Comparison of ENCODE assay signal across 37 cellular contexts in genomic region chr3:66542153-66542552, GRCh38.
"Had no signal": no experiment of that assay in that cellular context is flagged by ENCODE, and none has a peak within 500 bp of the region (broad histone marks: within the 10 kb centered on the region; RNA-seq: fewer than 3 reads in every experiment).

No MANE protein-coding gene starts in this region.

- ATAC-seq: activated CD8-positive, alpha-beta T cell treated with anti-CD3 and anti-CD28 coated beads for 36 hours; activated naive CD4-positive, alpha-beta T cell treated with anti-CD3 and anti-CD28 coated beads, Interleukin-2, amount 50 U/mL, for 72 hours; activated T-cell treated with anti-CD3 and anti-CD28 coated beads, Interleukin-2, amount 50 U/mL, for 4 hours; activated T-cell treated with anti-CD3 and anti-CD28 coated beads, Interleukin-2, amount 50 U/mL, for 72 hours; activated T-helper 17 cell treated with anti-CD3 and anti-CD28 coated beads, Interleukin-2, amount 50 U/mL, for 72 hours; body of pancreas had no signal

- H3K27ac Mint-ChIP-seq: activated B cell treated with CpG ODN at 0.5 μM for 24 hours; activated CD4-positive, alpha-beta memory T cell treated with anti-CD3 and anti-CD28 coated beads for 36 hours; activated CD4-positive, alpha-beta T cell treated with anti-CD3 and anti-CD28 coated beads, Interleukin-2, amount 10 ng/mL, durations not matched to agents 24 days and 14 days; activated CD8-positive, alpha-beta T cell treated with anti-CD3 and anti-CD28 coated beads for 36 hours; activated naive CD4-positive, alpha-beta T cell treated with anti-CD3 and anti-CD28 coated beads for 36 hours; activated naive CD4-positive, alpha-beta T cell treated with anti-CD3 and anti-CD28 coated beads, Interleukin-2, amount 50 U/mL, for 72 hours; activated naive CD8-positive, alpha-beta T cell treated with anti-CD3 and anti-CD28 coated beads for 36 hours; activated T-cell treated with anti-CD3 and anti-CD28 coated beads, Interleukin-2, amount 50 U/mL, for 72 hours; activated T-helper 1 cell treated with anti-CD3 and anti-CD28 coated beads, Interleukin-12 subunit alpha, Interleukin-12 subunit beta, Interleukin-2, Interleukin-4 antibody, amounts not matched to agents 30 ng/mL and 10 ng/mL and 1 ng/mL, durations not matched to agents 14 hours and 24 hours and 36 hours; activated T-helper 17 cell treated with anti-CD3 and anti-CD28 coated beads, Interleukin-2, amount 50 U/mL, for 72 hours; T-helper 1 cell treated with Interleukin-12 subunit alpha and Interleukin-12 subunit beta and Interleukin-4 antibody, amounts not matched to agents 30 μg/mL and 1 μg/mL, for 36 hours; T-helper 2 cell treated with Interferon-gamma antibody and Interleukin-4, amounts not matched to agents 5 μg/mL and 100 μg/mL, for 36 hours had no signal

- H3K4me3 ChIP-seq: adrenal gland, body of pancreas, breast epithelium had no signal

- H3K9me3 Mint-ChIP-seq: activated T-helper 1 cell treated with anti-CD3 and anti-CD28 coated beads, Interleukin-12 subunit alpha, Interleukin-12 subunit beta, Interleukin-2, Interleukin-4 antibody, amounts not matched to agents 30 ng/mL and 10 ng/mL and 1 ng/mL, durations not matched to agents 14 hours and 24 hours and 36 hours; activated T-helper 17 cell treated with anti-CD3 and anti-CD28 coated beads, Interleukin-2, amount 50 U/mL, for 72 hours; T-helper 2 cell treated with Interferon-gamma antibody and Interleukin-4, amounts not matched to agents 5 μg/mL and 100 μg/mL, for 36 hours had no signal

- H3K36me3 Mint-ChIP-seq: activated naive CD8-positive, alpha-beta T cell treated with anti-CD3 and anti-CD28 coated beads for 36 hours had no signal

- DNase-seq: activated B cell treated with CpG ODN at 0.5 μM for 24 hours; activated CD4-positive, alpha-beta memory T cell treated with anti-CD3 and anti-CD28 coated beads for 36 hours; activated CD4-positive, alpha-beta T cell treated with anti-CD3 and anti-CD28 coated beads for 4 hours; activated CD4-positive, alpha-beta T cell treated with anti-CD3 and anti-CD28 coated beads, Interleukin-2, amount 10 ng/mL, durations not matched to agents 24 days and 14 days; activated CD4-positive, alpha-beta T cell treated with anti-CD3 and anti-CD28 coated beads, Interleukin-2, amount 50 U/mL, for 1 hour; activated CD4-positive, alpha-beta T cell treated with anti-CD3 and anti-CD28 coated beads, Interleukin-2, amount 50 U/mL, for 4 hours; activated CD4-positive, CD25-positive, alpha-beta regulatory T cell treated with anti-CD3 and anti-CD28 coated beads, Interleukin-2, amount 50 U/mL, for 72 hours; activated CD8-positive, alpha-beta memory T cell treated with anti-CD3 and anti-CD28 coated beads, Interleukin-2, amount 50 U/mL, for 4 hours; activated CD8-positive, alpha-beta T cell treated with anti-CD3 and anti-CD28 coated beads for 36 hours; activated effector memory CD4-positive, alpha-beta T cell treated with anti-CD3 and anti-CD28 coated beads, Interleukin-2, amount 50 U/mL, for 16 hours; activated gamma-delta T cell treated with Interleukin-2 at 50 U/mL for 16 hours; activated naive CD4-positive, alpha-beta T cell; activated naive CD4-positive, alpha-beta T cell treated with anti-CD3 and anti-CD28 coated beads for 36 hours; activated naive CD4-positive, alpha-beta T cell treated with anti-CD3 and anti-CD28 coated beads, Interleukin-2, amount 50 U/mL, for 16 hours; activated naive CD8-positive, alpha-beta T cell treated with anti-CD3 and anti-CD28 coated beads for 36 hours; activated T-cell treated with anti-CD3 and anti-CD28 coated beads for 4 hours; activated T-cell treated with anti-CD3 and anti-CD28 coated beads, Interleukin-2, amount 50 U/mL, for 1 hour; activated T-cell treated with anti-CD3 and anti-CD28 coated beads, Interleukin-2, amount 50 U/mL, for 4 hours; activated T-cell treated with anti-CD3 and anti-CD28 coated beads, Interleukin-2, amount 50 U/mL, for 72 hours; adrenal gland; amniotic stem cell; aorta; body of pancreas; brain microvascular endothelial cell; central memory CD4-positive, alpha-beta T cell; T-helper 1 cell; T-helper 2 cell; T-helper 9 cell had no signal

- H3K27ac ChIP-seq: adrenal gland, body of pancreas, brain microvascular endothelial cell, breast epithelium, VCaP had no signal

- H3K27me3 ChIP-seq: adrenal gland, body of pancreas, brain microvascular endothelial cell, breast epithelium had no signal

- H3K4me3 Mint-ChIP-seq: activated B cell treated with CpG ODN at 0.5 μM for 24 hours; activated CD4-positive, alpha-beta memory T cell treated with anti-CD3 and anti-CD28 coated beads for 36 hours; activated CD4-positive, alpha-beta T cell treated with anti-CD3 and anti-CD28 coated beads, Interleukin-2, amount 10 ng/mL, durations not matched to agents 24 days and 14 days; activated CD8-positive, alpha-beta T cell treated with anti-CD3 and anti-CD28 coated beads for 36 hours; activated naive CD4-positive, alpha-beta T cell treated with anti-CD3 and anti-CD28 coated beads for 36 hours; activated naive CD8-positive, alpha-beta T cell treated with anti-CD3 and anti-CD28 coated beads for 36 hours; activated T-cell treated with anti-CD3 and anti-CD28 coated beads, Interleukin-2, amount 50 U/mL, for 4 hours; activated T-cell treated with anti-CD3 and anti-CD28 coated beads, Interleukin-2, amount 50 U/mL, for 72 hours; activated T-helper 1 cell treated with anti-CD3 and anti-CD28 coated beads, Interleukin-12 subunit alpha, Interleukin-12 subunit beta, Interleukin-2, Interleukin-4 antibody, amounts not matched to agents 30 ng/mL and 10 ng/mL and 1 ng/mL, durations not matched to agents 14 hours and 24 hours and 36 hours; activated T-helper 17 cell treated with anti-CD3 and anti-CD28 coated beads, Interleukin-2, amount 50 U/mL, for 72 hours; T-helper 1 cell treated with Interleukin-12 subunit alpha and Interleukin-12 subunit beta and Interleukin-4 antibody, amounts not matched to agents 30 μg/mL and 1 μg/mL, for 36 hours; T-helper 2 cell treated with Interferon-gamma antibody and Interleukin-4, amounts not matched to agents 5 μg/mL and 100 μg/mL, for 36 hours had no signal

- H3K4me1 Mint-ChIP-seq: activated B cell treated with CpG ODN at 0.5 μM for 24 hours; activated CD4-positive, alpha-beta T cell treated with anti-CD3 and anti-CD28 coated beads, Interleukin-2, amount 10 ng/mL, durations not matched to agents 24 days and 14 days; activated naive CD8-positive, alpha-beta T cell treated with anti-CD3 and anti-CD28 coated beads for 36 hours had no signal

- H3K9me3 ChIP-seq: adrenal gland, body of pancreas, breast epithelium had no signal

- H3K27me3 Mint-ChIP-seq: activated B cell treated with CpG ODN at 0.5 μM for 24 hours; activated CD4-positive, alpha-beta memory T cell treated with anti-CD3 and anti-CD28 coated beads for 36 hours; activated CD8-positive, alpha-beta T cell treated with anti-CD3 and anti-CD28 coated beads for 36 hours; activated naive CD8-positive, alpha-beta T cell treated with anti-CD3 and anti-CD28 coated beads for 36 hours; activated T-helper 17 cell treated with anti-CD3 and anti-CD28 coated beads, Interleukin-2, amount 50 U/mL, for 72 hours had no signal

- H3K36me3 ChIP-seq: adrenal gland, brain microvascular endothelial cell, breast epithelium had no signal

- FAIRE-seq: astrocyte, TTC549 had no signal

- H3K4me1 ChIP-seq: adrenal gland, body of pancreas, breast epithelium had no signal
